In the genomic region with DNA sequence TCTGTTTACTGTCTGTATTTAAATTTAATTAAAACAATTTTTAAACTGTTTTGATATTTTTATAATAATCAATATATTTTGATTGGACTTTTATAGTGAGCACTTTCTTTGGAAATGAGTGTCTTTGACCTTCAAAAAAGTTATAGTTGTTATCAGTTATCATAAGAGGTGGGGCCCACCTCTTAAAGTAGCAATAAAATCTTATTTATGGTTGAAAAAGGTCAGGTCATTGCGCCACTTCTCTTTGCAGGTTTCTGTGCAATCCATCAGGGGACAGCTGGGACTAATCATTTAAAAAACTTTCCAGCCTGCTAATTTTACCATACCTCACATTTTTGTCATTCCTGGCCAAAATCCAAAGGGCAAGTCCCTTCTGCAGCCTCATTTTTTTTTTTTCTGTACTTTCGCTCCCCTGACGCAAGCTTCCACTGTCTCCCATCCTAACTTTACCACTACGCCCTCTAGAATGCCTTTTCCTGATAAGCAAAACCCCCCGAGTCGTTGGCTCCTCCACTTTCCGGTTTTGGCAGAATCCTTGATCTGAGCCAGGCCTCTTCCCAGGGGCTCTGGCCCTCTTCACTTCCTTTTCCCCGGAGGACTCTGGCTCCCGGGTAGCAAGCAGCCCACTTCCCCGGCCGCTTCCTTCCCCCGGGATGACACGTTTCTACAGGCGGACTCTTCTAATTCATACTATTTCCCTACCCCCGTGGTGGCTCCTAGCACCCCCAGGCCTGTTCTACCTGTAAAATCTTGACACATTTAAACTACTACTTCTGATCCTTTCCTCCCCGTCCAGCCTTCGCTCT, we compare ENCODE assay signal across 8 cellular contexts. TPM values are rescaled to one million over a fixed set of nuclear protein-coding genes. Genes with fewer than 3 reads are reported as not detected.
DNase-seq lines count a peak whose midpoint lies in the region; ATAC-seq and TF ChIP-seq lines count a peak whose summit lies in the region.

No MANE protein-coding gene starts in this region.

- peak overlapping the region; percentile 90 for H2BK5ac ChIP-seq in IMR-90 (ENCODE audit: low read depth, low read length, poor library complexity, severe bottlenecking)

- intact Hi-C loops in IMR-90 (cut with micrococcal nuclease) = loop anchor here (5.0 to 10.0 kb wide), 2 partner anchors 208 to 569 kb away; partner anchors contain the start of gene AFG3L2

- H2AFZ ChIP-seq in IMR-90 (replicated peaks; ENCODE audit: low read length, poor library complexity) = peak overlapping the region; percentile 87

- H3K23ac ChIP-seq in IMR-90 (ENCODE audit: low read depth, low read length) = peak overlapping the region; percentile 92

- H2AK5ac ChIP-seq in IMR-90 (ENCODE audit: low read depth, low read length) = peak overlapping the region; percentile 93

- H2BK20ac ChIP-seq in IMR-90 (ENCODE audit: low read depth, low read length) = peak overlapping the region; percentile 41; the same call in 1 of the 2 replicates

- peak overlapping the region; percentile 92 for H3K4ac ChIP-seq in IMR-90 (ENCODE audit: low read depth, low read length)

- H2BK15ac ChIP-seq in IMR-90 (ENCODE audit: low read depth, low read length) = peak overlapping the region; percentile 4; the same call in 1 of the 3 replicates

- H3K18ac ChIP-seq in IMR-90 (ENCODE audit: low read depth, low read length) = peak overlapping the region; percentile 51

- POLR2A ChIA-PET in IMR-90 (lab: Charles Lee; ENCODE audit: unreplicated experiment) = no interaction called here

- peak; percentile 5 for DNase-seq in stimulated activated CD8-positive, alpha-beta memory T cell treated with anti-CD3 and anti-CD28 coated beads, Interleukin-12 subunit alpha, Interleukin-12 subunit beta, amount 100 ng/mL, for 1 hour (ENCODE audit: low read depth)
- no peak for DNase-seq in stimulated activated CD8-positive, alpha-beta memory T cell treated with anti-CD3 and anti-CD28 coated beads, Interleukin-4, amount 100 ng/mL, for 48 hours
- DNase-seq in IMR-90 (peak; percentile 89), lung microvascular endothelial cell (ENCODE audit: low read depth in 2 of 2) (peak; percentile 45 to 88)
- no peak for DNase-seq in effector memory CD4-positive, alpha-beta T cell

- 0 out of 2 replicates have a peak, but pooled peaks have one; percentile 6 for TF ChIP-seq CTCF in IMR-90 (conservative IDR thresholded peaks at IDR 0.05; ENCODE audit: low read depth, low read length)

- peak overlapping the region; percentile 90 for H3K9ac ChIP-seq in IMR-90 (ENCODE audit: low read depth, low read length)

- TF ChIP-seq RAD21 in IMR-90 (IDR thresholded peaks at IDR 0.05; ENCODE audit: low read length) = no peak

- H4K20me1 ChIP-seq in IMR-90 (ENCODE audit: insufficient read depth, low read length) = peaks cover 7% of the 10 kb centered on the region

- H3K27ac ChIP-seq in IMR-90 (ENCODE audit: insufficient read depth, low read length) (peak overlapping the region; percentile 93), thymus (ENCODE audit: low read depth) (peak overlapping the region; percentile 97)
- H3K27ac ChIP-seq in effector memory CD4-positive, alpha-beta T cell (ENCODE audit: insufficient read depth, low read length, poor library complexity, severe bottlenecking) = peak overlapping the region; percentile 79

- ATAC-seq in IMR-90 (ENCODE audit: low read depth) (peak; percentile 1; the same call in 1 of the 2 replicates), SK-N-SH treated with all-trans-retinoic acid at 6 μM for 48 hours (peak; percentile 31), HG02885 (IDR thresholded peaks at IDR 0.05; ENCODE audit: poor library complexity, unreplicated experiment) (no peak)

- no TSS peak for BruUV-seq in IMR-90 (replicated peaks; lab: Mats Ljungman, UMichigan)

- in situ Hi-C loops in IMR-90 (cut with MboI; ENCODE audit: low sequenced_read_pairs) = loop anchor here (10.0 kb wide), 1 partner anchor 572 kb away; the partner anchor contains the start of gene AFG3L2

- H3K27me3 ChIP-seq in IMR-90 (ENCODE audit: control insufficient read depth, insufficient read depth, low read length) = no peaks in the 10 kb centered on the region
- H3K27me3 ChIP-seq in effector memory CD4-positive, alpha-beta T cell (replicated peaks; ENCODE audit: control insufficient read depth, insufficient read depth, low read length, poor library complexity, severe bottlenecking) = no peaks in the 10 kb centered on the region
- H3K27me3 ChIP-seq in thymus (ENCODE audit: control insufficient read depth, insufficient read depth) = no peaks in the 10 kb centered on the region

- H3K4me1 ChIP-seq in IMR-90 (ENCODE audit: control insufficient read depth, insufficient read depth, low read length) (peaks cover 3% of the 10 kb centered on the region; the same call in 1 of the 2 replicates), thymus (ENCODE audit: control insufficient read depth, insufficient read depth, low read length) (peaks cover 9% of the 10 kb centered on the region)
- peaks cover 13% of the 10 kb centered on the region for H3K4me1 ChIP-seq in effector memory CD4-positive, alpha-beta T cell (ENCODE audit: control insufficient read depth, insufficient read depth, low read length, poor library complexity, severe bottlenecking)

- H2BK120ac ChIP-seq in IMR-90 (ENCODE audit: low read depth, low read length) = peak overlapping the region; percentile 81

- CTCF ChIA-PET in IMR-90 (lab: Yijun Ruan, JAX) = interaction anchor here (0.6 kb wide), 2 partner anchors 206 to 554 kb away, joined by 3 read pairs; no protein-coding TSS in a partner anchor

- no peaks in the 10 kb centered on the region for H3K36me3 ChIP-seq in IMR-90 (ENCODE audit: control insufficient read depth, insufficient read depth, low read length)
- H3K36me3 ChIP-seq in effector memory CD4-positive, alpha-beta T cell (ENCODE audit: control insufficient read depth, insufficient read depth, low read length) = no peaks in the 10 kb centered on the region
- no peaks in the 10 kb centered on the region for H3K36me3 ChIP-seq in thymus (ENCODE audit: control insufficient read depth, insufficient read depth)

- H3K4me2 ChIP-seq in IMR-90 (ENCODE audit: low read depth, low read length) = peak overlapping the region; percentile 81

- H3K4me3 ChIP-seq in IMR-90 (ENCODE audit: insufficient read depth, low read depth, low read length) (peak overlapping the region; percentile 84), thymus (ENCODE audit: low read length) (peak overlapping the region; percentile 70)
- H3K4me3 ChIP-seq in effector memory CD4-positive, alpha-beta T cell (ENCODE audit: insufficient read depth, low read depth, low read length, poor library complexity, severe bottlenecking) = peak overlapping the region; percentile 52

- dilution Hi-C loops in IMR-90 (cut with HindIII; ENCODE audit: low sequenced_read_pairs, unreplicated experiment) = no loop called here

- peak; percentile 77 for TF ChIP-seq POLR2A in IMR-90 (IDR thresholded peaks at IDR 0.05; ENCODE audit: low read depth, low read length)

- peak overlapping the region; percentile 99 for H3K14ac ChIP-seq in IMR-90 (replicated peaks; ENCODE audit: low read depth, low read length)

- WGBS in IMR-90 (ENCODE audit: extremely low coverage in 2 of 2, insufficient read length in 1 of 2), 2 experiments = 0% methylated on average over 3 of the region's 17 CpGs; no CpG with 5 or more reads in 1 of the 2 experiments
- 5% methylated on average over 17 of the region's 17 CpGs for WGBS in thymus

- peaks cover 19 to 38% of the 10 kb centered on the region in 2 experiments for H3K79me1 ChIP-seq in IMR-90 (ENCODE audit: low read depth in 1 of 2, low read length in 2 of 2)

- H3K9me3 ChIP-seq in IMR-90 (ENCODE audit: control insufficient read depth, insufficient read depth, low read length) (no peaks in the 10 kb centered on the region), thymus (ENCODE audit: control insufficient read depth) (no peaks in the 10 kb centered on the region)
- no peaks in the 10 kb centered on the region for H3K9me3 ChIP-seq in effector memory CD4-positive, alpha-beta T cell (ENCODE audit: control insufficient read depth, low read length)

- peak overlapping the region; percentile 97 for H3K56ac ChIP-seq in IMR-90 (ENCODE audit: extremely low read depth, insufficient read depth, low read length)

- H4K8ac ChIP-seq in IMR-90 (ENCODE audit: low read depth in 2 of 2, low read length in 2 of 2) = peak overlapping the region; percentile 79 to 94

- H3K9me1 ChIP-seq in IMR-90 (ENCODE audit: insufficient read depth, low read length) = peaks cover 13% of the 10 kb centered on the region

- H4K91ac ChIP-seq in IMR-90 (ENCODE audit: insufficient read depth, low read depth, low read length) = peak overlapping the region; percentile 95

- peak overlapping the region; percentile 17 for H4K5ac ChIP-seq in IMR-90 (ENCODE audit: low read depth, low read length)

- H2AK9ac ChIP-seq in IMR-90 (replicated peaks; ENCODE audit: low read depth, low read length, poor library complexity) = peak overlapping the region; percentile 100

TF ChIP-seq in IMR-90, 13 proteins besides CTCF, POLR2A, EP300 and RAD21:
- no peak for TF ChIP-seq SMC3 (IDR thresholded peaks at IDR 0.05; ENCODE audit: low read depth, low read length)
- peak; percentile 13; the same call in 1 of the 2 replicates for TF ChIP-seq MAZ (IDR thresholded peaks at IDR 0.05; ENCODE audit: borderline replicate concordance, low read depth, low read length)
- TF ChIP-seq MAFK (IDR thresholded peaks at IDR 0.05; ENCODE audit: low read depth, low read length) = no peak
- TF ChIP-seq CEBPB (IDR thresholded peaks at IDR 0.05; ENCODE audit: low read depth, low read length) = peak; percentile 55; the same call in 1 of the 2 replicates

TF ChIP-seq in SK-N-SH treated with all-trans-retinoic acid at 6 μM for 48 hours, 23 proteins besides CTCF, POLR2A, EP300 and RAD21 (continues in another document):
- no peak for TF ChIP-seq RARB (CRISPR knock-in tag; IDR thresholded peaks at IDR 0.05)
- peak; percentile 45; the same call in 1 of the 2 replicates for TF ChIP-seq TCF4 (CRISPR knock-in tag; IDR thresholded peaks at IDR 0.05; ENCODE audit: borderline replicate concordance)
- no peak for TF ChIP-seq ZC3H10 (CRISPR knock-in tag; IDR thresholded peaks at IDR 0.05)
- TF ChIP-seq ARNTL (CRISPR knock-in tag; IDR thresholded peaks at IDR 0.05; ENCODE audit: borderline replicate concordance, low read depth) = no peak

RNA-seq across cellular contexts. Expression of gene SEH1L, which starts 1.1 kb away (rescaled TPM):
- total RNA-seq in IMR-90 (2012; rRNA removed) (43.0 and 45.5 TPM in 2 replicates), lung microvascular endothelial cell (26.2 and 47.6 TPM in 2 replicates)
- polyA plus RNA-seq in IMR-90 (2012; rRNA removed) (25.1 and 27.6 TPM in 2 replicates), thymus (30.5 TPM)
- 9.5 and 19.0 TPM in 2 replicates for polyA plus RNA-seq in IMR-90 (2012; cell fraction: cytosol; rRNA removed)
- 8.2 and 20.6 TPM in 2 replicates for polyA plus RNA-seq in IMR-90 (2012; cell fraction: nucleus; rRNA removed; ENCODE audit: low replicate concordance)

RNA-seq across cellular contexts. Expression of gene CEP192, which starts 44.4 kb away (rescaled TPM):
- total RNA-seq in IMR-90 (2012; rRNA removed) (29.0 and 34.2 TPM in 2 replicates), lung microvascular endothelial cell (16.1 and 24.4 TPM in 2 replicates)
- polyA plus RNA-seq in IMR-90 (2012; rRNA removed) (12.9 and 17.2 TPM in 2 replicates), thymus (38.9 TPM)
- polyA plus RNA-seq in IMR-90 (2012; cell fraction: cytosol; rRNA removed) = 3.4 and 7.1 TPM in 2 replicates
- 10.9 and 42.0 TPM in 2 replicates for polyA plus RNA-seq in IMR-90 (2012; cell fraction: nucleus; rRNA removed; ENCODE audit: low replicate concordance)

Comparison
In these comparisons a context has a peak if more than half of its experiments do, and no peak if none do; other contexts are left out.
1. DNase-seq: peak in stimulated activated CD8-positive, alpha-beta memory T cell treated with anti-CD3 and anti-CD28 coated beads, Interleukin-12 subunit alpha, Interleukin-12 subunit beta, amount 100 ng/mL, for 1 hour (single experiment), IMR-90 (single experiment) and lung microvascular endothelial cell (2 of 2); none in stimulated activated CD8-positive, alpha-beta memory T cell treated with anti-CD3 and anti-CD28 coated beads, Interleukin-4, amount 100 ng/mL, for 48 hours (single experiment) and effector memory CD4-positive, alpha-beta T cell (0 of 3).
2. Peak in every context shown above with its lines, with median percentiles within 50 percentile points of each other: H3K27ac ChIP-seq and H3K4me3 ChIP-seq.